In genomic region chr15:76150971-76151598, GRCh38 we compare ENCODE assay signal across 8 cellular contexts.
DNase-seq lines count a peak whose midpoint lies in the region; ATAC-seq, FAIRE-seq and TF ChIP-seq lines count a peak whose summit lies in the region.

No MANE protein-coding gene starts in this region.

- no peaks in the 10 kb centered on the region for H3K36me3 Mint-ChIP-seq in activated CD8-positive, alpha-beta T cell treated with anti-CD3 and anti-CD28 coated beads, Interleukin-2, amount 10 ng/mL, durations not matched to agents 7 days and 5 days (ENCODE audit: low read depth)

- no peaks in the 10 kb centered on the region for H3K79me2 ChIP-seq in H1 (ENCODE audit: control insufficient read depth in 1 of 2, insufficient read depth in 2 of 2, low read length in 2 of 2)

- H3K27me3 Mint-ChIP-seq in activated CD8-positive, alpha-beta T cell treated with anti-CD3 and anti-CD28 coated beads, Interleukin-2, amount 10 ng/mL, durations not matched to agents 7 days and 5 days (ENCODE audit: low read depth): peaks cover 11% of the 10 kb centered on the region

- peak; percentile 23 for DNase-seq in NCI-H774 (lab: John Stamatoyannopoulos, UW)
- DNase-seq in activated CD8-positive, alpha-beta T cell treated with anti-CD3 and anti-CD28 coated beads, Interleukin-2, amount 10 ng/mL, durations not matched to agents 7 days and 5 days: peak; percentile 84
- peak; percentile 85 to 96 for DNase-seq in H1 (ENCODE audit: low read depth in 1 of 2, low spot score in 2 of 2)
- peak; percentile 57 for DNase-seq in midbrain (lab: John Stamatoyannopoulos, UW)
- peak; percentile 44 to 51 for DNase-seq in stimulated activated CD8-positive, alpha-beta memory T cell treated with anti-CD3 and anti-CD28 coated beads, Interleukin-4, amount 100 ng/mL, for 1 hour (ENCODE audit: low read depth in 2 of 2, low spot score in 1 of 2)

- POLR2A ChIA-PET in activated CD8-positive, alpha-beta T cell treated with anti-CD3 and anti-CD28 coated beads, Interleukin-2, amount 10 ng/mL, durations not matched to agents 7 days and 5 days (lab: Charles Lee): no interaction called here
- POLR2A ChIA-PET in H1 (lab: Charles Lee; ENCODE audit: partially characterized antibody): interaction anchor here (1.1 to 1.6 kb wide), 2 partner anchors 12 to 18 kb away, joined by 4 to 8 read pairs; no protein-coding TSS in a partner anchor

- peak; percentile 94 for FAIRE-seq in H1 (lab: Jason Lieb, UNC)

- no peak overlapping the region for H2BK120ac ChIP-seq in H1 (replicated peaks; ENCODE audit: low read depth, low read length)

- no peaks in the 10 kb centered on the region for H3K36me3 ChIP-seq in BLaER1
- no peaks in the 10 kb centered on the region for H3K36me3 ChIP-seq in H1 (ENCODE audit: control insufficient read depth in 2 of 4, insufficient read depth in 4 of 4, low read length in 3 of 4)

- CTCF ChIA-PET in activated CD8-positive, alpha-beta T cell treated with anti-CD3 and anti-CD28 coated beads, Interleukin-2, amount 10 ng/mL, durations not matched to agents 7 days and 5 days (lab: Charles Lee): interaction anchor here (1.0 to 6.7 kb wide), 11 partner anchors 13 to 1072 kb away, joined by 3 to 120 read pairs (median 6); partner anchors contain the start of gene TMEM266
- CTCF ChIA-PET in H1 (lab: Charles Lee; ENCODE audit: partially characterized antibody): interaction anchor here (0.6 to 9.8 kb wide), 20 partner anchors 8 to 341 kb away, joined by 3 to 114 read pairs (median 4); partner anchors contain the start of genes ISL2 and TMEM266

- H3K4me2 ChIP-seq in BLaER1: peak overlapping the region; percentile 61
- peak overlapping the region; percentile 56 to 71 for H3K4me2 ChIP-seq in H1 (ENCODE audit: insufficient read depth in 1 of 2, low read depth in 2 of 2, low read length in 2 of 2)

- 24% methylated on average over 8 of the region's 9 CpGs; no CpG with 5 or more reads in 1 of the 2 experiments for WGBS in H1 (ENCODE audit: extremely low coverage in 1 of 2, insufficient coverage in 1 of 2, insufficient read length in 1 of 2, insufficient replicate concordance in 2 of 2, low coverage in 1 of 2, low lambda C conversion rate in 2 of 2, missing lambda C conversion rate in 1 of 2), 2 experiments

- peak overlapping the region; percentile 20; the same call in 1 of the 2 replicates for H2BK5ac ChIP-seq in H1 (ENCODE audit: low read depth, low read length)

- no peak overlapping the region for H4K8ac ChIP-seq in H1 (ENCODE audit: extremely low read depth, insufficient read depth, low read length)

- peak overlapping the region; percentile 28; the same call in 1 of the 2 replicates for H3K18ac ChIP-seq in H1 (ENCODE audit: extremely low read depth, low read length)

- no peaks in the 10 kb centered on the region; the same call in 1 of the 2 replicates for H3K23me2 ChIP-seq in H1 (ENCODE audit: low read depth, low read length)

- no peaks in the 10 kb centered on the region for H3K9me3 Mint-ChIP-seq in activated CD8-positive, alpha-beta T cell treated with anti-CD3 and anti-CD28 coated beads, Interleukin-2, amount 10 ng/mL, durations not matched to agents 7 days and 5 days (ENCODE audit: insufficient read depth)

- no peak overlapping the region for H4K91ac ChIP-seq in H1 (replicated peaks; ENCODE audit: insufficient read length, low read length)

- H3K14ac ChIP-seq in H1 (ENCODE audit: insufficient read length): no peak overlapping the region

- no peaks in the 10 kb centered on the region for H3K9me3 ChIP-seq in BLaER1
- no peaks in the 10 kb centered on the region for H3K9me3 ChIP-seq in H1 (ENCODE audit: insufficient read depth in 2 of 2, low read depth in 1 of 2, low read length in 1 of 2)

- no peak overlapping the region for H2AK5ac ChIP-seq in H1 (ENCODE audit: low read depth, low read length)

- H3K27ac ChIP-seq in BLaER1 (no peak overlapping the region), H1 (ENCODE audit: low read depth, low read length) (no peak overlapping the region)

- no peak overlapping the region for H3K56ac ChIP-seq in H1 (replicated peaks; ENCODE audit: insufficient read length, low read depth, low read length)

- peak overlapping the region; percentile 45; the same call in 1 of the 2 replicates for H2BK12ac ChIP-seq in H1 (ENCODE audit: low read depth, low read length)

- peak; percentile 72 to 82 for TF ChIP-seq RAD21 in H1 (IDR thresholded peaks at IDR 0.05 in 1 of 2, conservative IDR thresholded peaks at IDR 0.05 in 1 of 2; ENCODE audit: low read depth in 2 of 2, low read length in 2 of 2)

- peaks cover 12% of the 10 kb centered on the region for H3K4me1 Mint-ChIP-seq in activated CD8-positive, alpha-beta T cell treated with anti-CD3 and anti-CD28 coated beads, Interleukin-2, amount 10 ng/mL, durations not matched to agents 7 days and 5 days (ENCODE audit: low read depth)

- H3K4ac ChIP-seq in H1 (replicated peaks; ENCODE audit: insufficient read length, low read depth, low read length): no peak overlapping the region

- H3K4me3 Mint-ChIP-seq in activated CD8-positive, alpha-beta T cell treated with anti-CD3 and anti-CD28 coated beads, Interleukin-2, amount 10 ng/mL, durations not matched to agents 7 days and 5 days: no peak overlapping the region

- TF ChIP-seq CTCF in H1 (IDR thresholded peaks at IDR 0.05; ENCODE audit: control extremely low read depth in 1 of 3, insufficient read depth in 1 of 3, low read depth in 1 of 3, low read length in 3 of 3): peak; percentile 90 to 91 (median 91)

- TF ChIP-seq POLR2A in H1 (IDR thresholded peaks at IDR 0.05; ENCODE audit: control extremely low read depth in 1 of 2, low read depth in 2 of 2, low read length in 2 of 2): no peak

- no peak for TF ChIP-seq EP300 in H1 (IDR thresholded peaks at IDR 0.05; ENCODE audit: borderline replicate concordance in 1 of 2, low read depth in 2 of 2, low read length in 2 of 2)

- no peak overlapping the region for H3K27ac Mint-ChIP-seq in activated CD8-positive, alpha-beta T cell treated with anti-CD3 and anti-CD28 coated beads, Interleukin-2, amount 10 ng/mL, durations not matched to agents 7 days and 5 days

- H2BK20ac ChIP-seq in H1 (ENCODE audit: low read length): no peak overlapping the region

- H3K4me3 ChIP-seq in BLaER1 (no peak overlapping the region), H1 (ENCODE audit: extremely low read depth in 1 of 4, insufficient read depth in 2 of 4, low read depth in 3 of 4, low read length in 4 of 4) (peak overlapping the region in 3 of 4 experiments; percentile 8 to 25 (median 23); a peak in 1 of 8 replicates)

- H3K9ac ChIP-seq in BLaER1 (no peak overlapping the region), H1 (replicated peaks in 1 of 4; ENCODE audit: extremely low read depth in 1 of 4, low read depth in 3 of 4, low read length in 3 of 4) (no peak overlapping the region)

- H4K20me1 ChIP-seq in BLaER1: no peaks in the 10 kb centered on the region
- H4K20me1 ChIP-seq in H1 (replicated peaks in 1 of 2; ENCODE audit: control insufficient read depth in 1 of 2, insufficient read depth in 2 of 2, low read length in 2 of 2): no peaks in the 10 kb centered on the region

- H4K5ac ChIP-seq in H1 (ENCODE audit: insufficient read length, low read depth, low read length): peak overlapping the region; percentile 12

- H2AFZ ChIP-seq in H1 (ENCODE audit: low read length): 0 out of 2 replicates have a peak overlapping the region, but pooled peaks have one; percentile 38

- peak; percentile 79 for ATAC-seq in GM19023 (IDR thresholded peaks at IDR 0.05; ENCODE audit: unreplicated experiment)
- ATAC-seq in HG03159 (IDR thresholded peaks at IDR 0.05; ENCODE audit: unreplicated experiment): peak; percentile 85
- peak; percentile 90 for ATAC-seq in activated CD8-positive, alpha-beta T cell treated with anti-CD3 and anti-CD28 coated beads, Interleukin-2, amount 10 ng/mL, durations not matched to agents 7 days and 5 days

- no peaks in the 10 kb centered on the region for H3K27me3 ChIP-seq in BLaER1
- H3K27me3 ChIP-seq in H1 (replicated peaks in 1 of 4; ENCODE audit: control insufficient read depth in 3 of 4, extremely low read depth in 1 of 4, insufficient read depth in 3 of 4, low read length in 3 of 4): no peaks in the 10 kb centered on the region

- peaks cover 12% of the 10 kb centered on the region for H3K4me1 ChIP-seq in BLaER1
- H3K4me1 ChIP-seq in H1 (replicated peaks in 1 of 4; ENCODE audit: control insufficient read depth in 3 of 4, insufficient read depth in 4 of 4, low read length in 3 of 4): peaks cover 0 to 26% (median 21%) of the 10 kb centered on the region in 4 experiments; a peak in 6 of 7 replicates

- no peaks in the 10 kb centered on the region for H3K79me1 ChIP-seq in H1 (ENCODE audit: low read depth, low read length)

- no peak overlapping the region for H3K23ac ChIP-seq in H1 (ENCODE audit: insufficient read length)

- H2BK15ac ChIP-seq in H1 (ENCODE audit: low read length): no peak overlapping the region

TF ChIP-seq in H1, 55 proteins besides CTCF, POLR2A, EP300 and RAD21 (continues in another document):
- peak; percentile 76; the same call in 1 of the 2 replicates for TF ChIP-seq TEAD4 (IDR thresholded peaks at IDR 0.05; ENCODE audit: low read depth, low read length)
- TF ChIP-seq, protein P1, sequence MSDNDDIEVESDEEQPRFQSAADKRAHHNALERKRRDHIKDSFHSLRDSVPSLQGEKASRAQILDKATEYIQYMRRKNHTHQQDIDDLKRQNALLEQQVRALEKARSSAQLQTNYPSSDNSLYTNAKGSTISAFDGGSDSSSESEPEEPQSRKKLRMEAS (IDR thresholded peaks at IDR 0.05): 0 out of 2 replicates have a peak, but pooled peaks have one; percentile 43
- TF ChIP-seq TCF12 (IDR thresholded peaks at IDR 0.05; ENCODE audit: low read depth, low read length): 0 out of 2 replicates have a peak, but pooled peaks have one; percentile 29
- peak in 1 of 2 experiments; percentile 54; a peak in 1 of 4 replicates for TF ChIP-seq SIN3A (conservative IDR thresholded peaks at IDR 0.05 in 1 of 2, IDR thresholded peaks at IDR 0.05 in 1 of 2; ENCODE audit: low read depth in 1 of 2, low read length in 2 of 2)
- TF ChIP-seq YY1 (IDR thresholded peaks at IDR 0.05; ENCODE audit: low read depth, low read length): 0 out of 2 replicates have a peak, but pooled peaks have one; percentile 40
- TF ChIP-seq KDM4A (IDR thresholded peaks at IDR 0.05; ENCODE audit: low read depth, low read length, severe bottlenecking): no peak
- peak; percentile 26 for TF ChIP-seq NANOG (IDR thresholded peaks at IDR 0.05; ENCODE audit: insufficient read depth, low read depth, low read length, poor library complexity, severe bottlenecking)
- TF ChIP-seq, protein P2, sequence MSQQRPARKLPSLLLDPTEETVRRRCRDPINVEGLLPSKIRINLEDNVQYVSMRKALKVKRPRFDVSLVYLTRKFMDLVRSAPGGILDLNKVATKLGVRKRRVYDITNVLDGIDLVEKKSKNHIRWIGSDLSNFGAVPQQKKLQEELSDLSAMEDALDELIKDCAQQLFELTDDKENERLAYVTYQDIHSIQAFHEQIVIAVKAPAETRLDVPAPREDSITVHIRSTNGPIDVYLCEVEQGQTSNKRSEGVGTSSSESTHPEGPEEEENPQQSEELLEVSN (IDR thresholded peaks at IDR 0.05): 0 out of 2 replicates have a peak, but pooled peaks have one; percentile 14
- TF ChIP-seq RBBP5 (IDR thresholded peaks at IDR 0.05; ENCODE audit: borderline replicate concordance, low read depth, low read length): 0 out of 2 replicates have a peak, but pooled peaks have one; percentile 90
- TF ChIP-seq CBX5 (IDR thresholded peaks at IDR 0.05; ENCODE audit: low read depth, low read length): no peak

Comparison
In these comparisons a context has a peak if more than half of its experiments do, and no peak if none do; other contexts are left out.
1. DNase-seq: peak in every context shown above with its lines; median percentile 90 in H1; 84 in activated CD8-positive, alpha-beta T cell treated with anti-CD3 and anti-CD28 coated beads, Interleukin-2, amount 10 ng/mL, durations not matched to agents 7 days and 5 days; 57 in midbrain; 48 in stimulated activated CD8-positive, alpha-beta memory T cell treated with anti-CD3 and anti-CD28 coated beads, Interleukin-4, amount 100 ng/mL, for 1 hour; 23 in NCI-H774.